ENCODE assay signal across 11 cellular contexts in genomic region chr9:5838884-5839571, GRCh38. TPM values are rescaled to one million over a fixed set of nuclear protein-coding genes. Genes with fewer than 3 reads are reported as not detected.
DNase-seq lines count a peak whose midpoint lies in the region; ATAC-seq and TF ChIP-seq lines count a peak whose summit lies in the region.
"Had no signal": no experiment of that assay in that cellular context is flagged by ENCODE, and none has a peak within 500 bp of the region (broad histone marks: within the 10 kb centered on the region; RNA-seq: fewer than 3 reads in every experiment).

No MANE protein-coding gene starts in this region.

- no peaks in the 10 kb centered on the region for H4K20me1 ChIP-seq in mammary epithelial cell (ENCODE audit: insufficient read depth, low read length)

- no peak overlapping the region for H3K4me3 ChIP-seq in NB4 (ENCODE audit: low read depth, low read length)
- no peak overlapping the region for H3K4me3 ChIP-seq in mammary epithelial cell (replicated peaks in 1 of 3; ENCODE audit: insufficient read depth in 1 of 3, low read depth in 2 of 3, low read length in 3 of 3)
- no peak overlapping the region for H3K4me3 ChIP-seq in lower lobe of right lung
- H3K4me3 ChIP-seq in dorsolateral prefrontal cortex: no peak overlapping the region
- H3K4me3 ChIP-seq: ovary had no signal

- H3K4me2 ChIP-seq in mammary epithelial cell (ENCODE audit: insufficient read depth, low read depth, low read length): peak overlapping the region; percentile 64

- H3K27ac ChIP-seq in mammary epithelial cell (ENCODE audit: insufficient read depth, low read depth, low read length) (peak overlapping the region; percentile 74), lower lobe of right lung (no peak overlapping the region), dorsolateral prefrontal cortex (no peak overlapping the region)
- H3K27ac ChIP-seq: ovary had no signal

- in situ Hi-C loops in mammary epithelial cell (cut with MboI; ENCODE audit: low sequenced_read_pairs in 2 of 2): no loop called here

- intact Hi-C loops in mammary epithelial cell (cut with micrococcal nuclease) (no loop called here), lower lobe of right lung (cut with DNase I) (no loop called here), dorsolateral prefrontal cortex (cut with DNase I) (no loop called here)

- TF ChIP-seq CTCF in NB4 (IDR thresholded peaks at IDR 0.05; ENCODE audit: low read depth, low read length) (no peak), mammary epithelial cell (conservative IDR thresholded peaks at IDR 0.05 in 1 of 2, IDR thresholded peaks at IDR 0.05 in 1 of 2; ENCODE audit: extremely low read depth in 1 of 2, insufficient read depth in 1 of 2, low read depth in 1 of 2, low read length in 2 of 2) (no peak), lower lobe of right lung (IDR thresholded peaks at IDR 0.05) (no peak), dorsolateral prefrontal cortex (IDR thresholded peaks at IDR 0.05 in 54 of 56, conservative IDR thresholded peaks at IDR 0.05 in 2 of 56; ENCODE audit: low read depth in 1 of 56, partially characterized antibody in 56 of 56) (no peak)

- CTCF ChIA-PET in mammary epithelial cell (lab: Charles Lee; ENCODE audit: low non-redundant PET): no interaction called here

- BruUV-seq in mammary epithelial cell (replicated peaks; lab: Mats Ljungman, UMichigan): no TSS peak

- peak overlapping the region; percentile 78 for H2AFZ ChIP-seq in mammary epithelial cell (ENCODE audit: low read depth, low read length)

- H3K4me1 ChIP-seq in mammary epithelial cell (ENCODE audit: insufficient read depth, low read length) (peaks cover 26% of the 10 kb centered on the region), lower lobe of right lung (peaks cover 12% of the 10 kb centered on the region)

- no peaks in the 10 kb centered on the region for H3K79me2 ChIP-seq in mammary epithelial cell (ENCODE audit: insufficient read depth, low read length)

- ATAC-seq in lower lobe of right lung: peak; percentile 67 to 79
- no peak for ATAC-seq in HG03159 (IDR thresholded peaks at IDR 0.05; ENCODE audit: unreplicated experiment)
- ATAC-seq in activated CD4-positive, CD25-positive, alpha-beta regulatory T cell treated with anti-CD3 and anti-CD28 coated beads, Interleukin-2, amount 50 U/mL, for 24 hours: no peak

- H3K9me3 ChIP-seq in mammary epithelial cell (replicated peaks; ENCODE audit: insufficient read depth, low read length) (no peaks in the 10 kb centered on the region), lower lobe of right lung (no peaks in the 10 kb centered on the region)
- H3K9me3 ChIP-seq: ovary had no signal

- no peaks in the 10 kb centered on the region for H3K27me3 ChIP-seq in mammary epithelial cell (ENCODE audit: insufficient read depth, low read length)
- H3K27me3 ChIP-seq in lower lobe of right lung (ENCODE audit: low read depth): no peaks in the 10 kb centered on the region
- no peaks in the 10 kb centered on the region for H3K27me3 ChIP-seq in dorsolateral prefrontal cortex
- H3K27me3 ChIP-seq: ovary had no signal

- H3K36me3 ChIP-seq in mammary epithelial cell (ENCODE audit: insufficient read depth, low read length): no peaks in the 10 kb centered on the region
- H3K36me3 ChIP-seq in lower lobe of right lung: no peaks in the 10 kb centered on the region
- H3K36me3 ChIP-seq: ovary had no signal

- TF ChIP-seq POLR2A in NB4 (IDR thresholded peaks at IDR 0.05; ENCODE audit: extremely low read depth, insufficient read length): no peak

- 8% methylated on average over 2 of the region's 2 CpGs for WGBS in mammary epithelial cell (ENCODE audit: low coverage, missing lambda C conversion rate)

- no peak overlapping the region for H3K9ac ChIP-seq in mammary epithelial cell (ENCODE audit: insufficient read depth, low read length)

- dilution Hi-C loops in mammary epithelial cell (cut with HindIII; ENCODE audit: low sequenced_read_pairs): no loop called here

- DNase-seq in EH (ENCODE audit: low read depth) (peak; percentile 47), NB4 (ENCODE audit: low read depth) (peak; percentile 79), mammary epithelial cell (peak; percentile 87), lower lobe of right lung (no peak), dorsolateral prefrontal cortex (no peak), activated T-cell treated with anti-CD3 and anti-CD28 coated beads for 4 hours (no peak)
- DNase-seq: central memory CD4-positive, alpha-beta T cell; ovary had no signal

RNA-seq across cellular contexts. Expression of gene ERMP1, which starts 6.1 kb away (rescaled TPM):
- total RNA-seq in mammary epithelial cell (10 to 100 TPM; 33.0 to 40.9 TPM), lower lobe of right lung (26.2 TPM), dorsolateral prefrontal cortex (10 to 100 TPM; 24.1 to 60.7 (median 35.2) TPM)
- 27.6 TPM for polyA plus RNA-seq in mammary epithelial cell
- 82.3 TPM for polyA minus RNA-seq in mammary epithelial cell

RNA-seq across cellular contexts. Expression of gene MLANA, which starts 51.7 kb away (rescaled TPM):
- total RNA-seq in mammary epithelial cell (not detected), lower lobe of right lung (not detected), dorsolateral prefrontal cortex (not detected)
- not detected for polyA plus RNA-seq in mammary epithelial cell
- not detected for polyA minus RNA-seq in mammary epithelial cell
- total RNA-seq: ovary; T-helper 2 cell treated with Interferon-gamma antibody and Interleukin-4, amounts not matched to agents 100 ng/mL and 5 ng/mL, for 36 hours had no signal
- polyA plus RNA-seq: ovary had no signal

Comparison
In these comparisons a context has a peak if more than half of its experiments do, and no peak if none do; other contexts are left out.
1. DNase-seq: peak in EH (single experiment), NB4 (single experiment) and mammary epithelial cell (single experiment); none in lower lobe of right lung (single experiment), dorsolateral prefrontal cortex (0 of 10) and activated T-cell treated with anti-CD3 and anti-CD28 coated beads for 4 hours (single experiment).
2. ATAC-seq: peak in lower lobe of right lung (2 of 2); none in HG03159 (single experiment) and activated CD4-positive, CD25-positive, alpha-beta regulatory T cell treated with anti-CD3 and anti-CD28 coated beads, Interleukin-2, amount 50 U/mL, for 24 hours (0 of 2).